28 cellular contexts compared by ENCODE assay signal in genomic region chr2:168852487-168852886, GRCh38.
"Had no signal": no experiment of that assay in that cellular context is flagged by ENCODE, and none has a peak within 500 bp of the region (broad histone marks: within the 10 kb centered on the region; RNA-seq: fewer than 3 reads in every experiment).

No MANE protein-coding gene starts in this region.

- H3K4me3 ChIP-seq: ascending aorta, breast epithelium, cardiac muscle cell, colonic mucosa, gastrocnemius medialis, heart left ventricle had no signal

- ATAC-seq: activated naive CD4-positive, alpha-beta T cell treated with anti-CD3 and anti-CD28 coated beads, Interleukin-2, amount 50 U/mL, for 72 hours; activated T-cell treated with anti-CD3 and anti-CD28 coated beads, Interleukin-2, amount 50 U/mL, for 72 hours; heart left ventricle had no signal

- H3K9me3 ChIP-seq: ascending aorta, breast epithelium, colonic mucosa, gastrocnemius medialis, heart left ventricle had no signal

- H3K27me3 ChIP-seq: ascending aorta, breast epithelium, cardiac muscle cell, colonic mucosa, foreskin keratinocyte, gastrocnemius medialis, heart left ventricle had no signal

- H3K36me3 ChIP-seq: ascending aorta, breast epithelium, cardiac muscle cell, colonic mucosa, gastrocnemius medialis had no signal

- H3K4me1 ChIP-seq: ascending aorta, breast epithelium, colonic mucosa had no signal

- DNase-seq: activated CD4-positive, alpha-beta memory T cell treated with anti-CD3 and anti-CD28 coated beads, Interleukin-2, amount 10 ng/mL, durations not matched to agents 7 days and 5 days; activated CD4-positive, alpha-beta T cell treated with anti-CD3 and anti-CD28 coated beads for 1 hour; activated CD4-positive, alpha-beta T cell treated with anti-CD3 and anti-CD28 coated beads for 4 hours; activated CD4-positive, alpha-beta T cell treated with anti-CD3 and anti-CD28 coated beads, Interleukin-2, amount 10 ng/mL, durations not matched to agents 7 days and 5 days; activated CD4-positive, alpha-beta T cell treated with anti-CD3 and anti-CD28 coated beads, Interleukin-2, amount 50 U/mL, for 4 hours; activated CD4-positive, CD25-positive, alpha-beta regulatory T cell; activated CD8-positive, alpha-beta memory T cell treated with anti-CD3 and anti-CD28 coated beads, Interleukin-2, amount 50 U/mL, for 48 hours; activated gamma-delta T cell; activated naive CD4-positive, alpha-beta T cell; activated naive CD4-positive, alpha-beta T cell treated with anti-CD3 and anti-CD28 coated beads, Interleukin-2, amount 10 ng/mL, durations not matched to agents 7 days and 5 days; activated naive CD8-positive, alpha-beta T cell treated with anti-CD3 and anti-CD28 coated beads, Interleukin-2, amount 10 ng/mL, durations not matched to agents 7 days and 5 days; activated T-cell treated with anti-CD3 and anti-CD28 coated beads for 4 hours; activated T-cell treated with anti-CD3 and anti-CD28 coated beads, Interleukin-2, amount 50 U/mL, for 24 hours; activated T-cell treated with anti-CD3 and anti-CD28 coated beads, Interleukin-2, amount 50 U/mL, for 72 hours; central memory CD4-positive, alpha-beta T cell; cerebellar nuclear complex; colonic mucosa; effector CD8-positive, alpha-beta T cell; glutamatergic neuron; T-helper 2 cell had no signal

- H3K27ac ChIP-seq: ascending aorta, breast epithelium, cardiac muscle cell, colonic mucosa, epithelial cell of prostate, foreskin keratinocyte, gastrocnemius medialis, heart left ventricle had no signal
